ENCODE assay signal across 1 cellular context in the genomic region with DNA sequence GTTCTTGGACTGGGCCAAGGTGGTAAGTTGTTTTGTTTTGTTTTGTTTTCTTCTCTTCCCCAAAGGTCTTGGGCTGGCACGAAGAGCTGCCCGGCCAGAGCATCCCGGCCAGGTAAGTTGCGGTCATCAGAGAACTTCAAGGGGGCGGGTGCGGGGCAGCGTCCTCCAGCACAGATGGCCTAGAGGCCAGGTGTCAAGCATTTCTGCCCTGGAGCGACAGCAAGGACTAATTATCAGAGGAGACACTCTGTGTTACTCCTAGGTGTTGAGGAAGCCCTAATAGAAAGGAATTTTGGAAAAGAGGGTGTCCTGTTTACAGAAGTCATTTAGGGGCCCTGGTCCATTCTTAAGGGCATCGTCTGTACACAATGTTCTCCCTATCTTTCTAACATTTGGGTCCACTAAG.
TF ChIP-seq lines count a peak whose summit lies in the region.

No MANE protein-coding gene starts in this region.

TF ChIP-seq in GM12878, 131 proteins besides CTCF, POLR2A, EP300 and RAD21 (continued from another document):
- TF ChIP-seq PBX3 (IDR thresholded peaks at IDR 0.05; ENCODE audit: insufficient replicate concordance, low read depth, low read length) (no peak), RB1 (IDR thresholded peaks at IDR 0.05; ENCODE audit: borderline replicate concordance) (no peak), SMC3 (IDR thresholded peaks at IDR 0.05; ENCODE audit: borderline replicate concordance, low read length) (no peak), CUX1 (IDR thresholded peaks at IDR 0.05; ENCODE audit: insufficient replicate concordance, low read depth, low read length) (no peak), SIN3A (IDR thresholded peaks at IDR 0.05; ENCODE audit: low read depth, low read length) (no peak)
- TF ChIP-seq, protein P1, sequence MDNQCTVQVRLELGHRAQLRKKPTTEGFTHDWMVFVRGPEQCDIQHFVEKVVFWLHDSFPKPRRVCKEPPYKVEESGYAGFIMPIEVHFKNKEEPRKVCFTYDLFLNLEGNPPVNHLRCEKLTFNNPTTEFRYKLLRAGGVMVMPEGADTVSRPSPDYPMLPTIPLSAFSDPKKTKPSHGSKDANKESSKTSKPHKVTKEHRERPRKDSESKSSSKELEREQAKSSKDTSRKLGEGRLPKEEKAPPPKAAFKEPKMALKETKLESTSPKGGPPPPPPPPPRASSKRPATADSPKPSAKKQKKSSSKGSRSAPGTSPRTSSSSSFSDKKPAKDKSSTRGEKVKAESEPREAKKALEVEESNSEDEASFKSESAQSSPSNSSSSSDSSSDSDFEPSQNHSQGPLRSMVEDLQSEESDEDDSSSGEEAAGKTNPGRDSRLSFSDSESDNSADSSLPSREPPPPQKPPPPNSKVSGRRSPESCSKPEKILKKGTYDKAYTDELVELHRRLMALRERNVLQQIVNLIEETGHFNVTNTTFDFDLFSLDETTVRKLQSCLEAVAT (IDR thresholded peaks at IDR 0.05), result peak; percentile 55
- TF ChIP-seq, protein P2, sequence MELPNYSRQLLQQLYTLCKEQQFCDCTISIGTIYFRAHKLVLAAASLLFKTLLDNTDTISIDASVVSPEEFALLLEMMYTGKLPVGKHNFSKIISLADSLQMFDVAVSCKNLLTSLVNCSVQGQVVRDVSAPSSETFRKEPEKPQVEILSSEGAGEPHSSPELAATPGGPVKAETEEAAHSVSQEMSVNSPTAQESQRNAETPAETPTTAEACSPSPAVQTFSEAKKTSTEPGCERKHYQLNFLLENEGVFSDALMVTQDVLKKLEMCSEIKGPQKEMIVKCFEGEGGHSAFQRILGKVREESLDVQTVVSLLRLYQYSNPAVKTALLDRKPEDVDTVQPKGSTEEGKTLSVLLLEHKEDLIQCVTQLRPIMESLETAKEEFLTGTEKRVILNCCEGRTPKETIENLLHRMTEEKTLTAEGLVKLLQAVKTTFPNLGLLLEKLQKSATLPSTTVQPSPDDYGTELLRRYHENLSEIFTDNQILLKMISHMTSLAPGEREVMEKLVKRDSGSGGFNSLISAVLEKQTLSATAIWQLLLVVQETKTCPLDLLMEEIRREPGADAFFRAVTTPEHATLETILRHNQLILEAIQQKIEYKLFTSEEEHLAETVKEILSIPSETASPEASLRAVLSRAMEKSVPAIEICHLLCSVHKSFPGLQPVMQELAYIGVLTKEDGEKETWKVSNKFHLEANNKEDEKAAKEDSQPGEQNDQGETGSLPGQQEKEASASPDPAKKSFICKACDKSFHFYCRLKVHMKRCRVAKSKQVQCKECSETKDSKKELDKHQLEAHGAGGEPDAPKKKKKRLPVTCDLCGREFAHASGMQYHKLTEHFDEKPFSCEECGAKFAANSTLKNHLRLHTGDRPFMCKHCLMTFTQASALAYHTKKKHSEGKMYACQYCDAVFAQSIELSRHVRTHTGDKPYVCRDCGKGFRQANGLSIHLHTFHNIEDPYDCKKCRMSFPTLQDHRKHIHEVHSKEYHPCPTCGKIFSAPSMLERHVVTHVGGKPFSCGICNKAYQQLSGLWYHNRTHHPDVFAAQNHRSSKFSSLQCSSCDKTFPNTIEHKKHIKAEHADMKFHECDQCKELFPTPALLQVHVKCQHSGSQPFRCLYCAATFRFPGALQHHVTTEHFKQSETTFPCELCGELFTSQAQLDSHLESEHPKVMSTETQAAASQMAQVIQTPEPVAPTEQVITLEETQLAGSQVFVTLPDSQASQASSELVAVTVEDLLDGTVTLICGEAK (IDR thresholded peaks at IDR 0.05; ENCODE audit: borderline replicate concordance), result no peak
